8 cellular contexts compared by ENCODE assay signal in the genomic region with DNA sequence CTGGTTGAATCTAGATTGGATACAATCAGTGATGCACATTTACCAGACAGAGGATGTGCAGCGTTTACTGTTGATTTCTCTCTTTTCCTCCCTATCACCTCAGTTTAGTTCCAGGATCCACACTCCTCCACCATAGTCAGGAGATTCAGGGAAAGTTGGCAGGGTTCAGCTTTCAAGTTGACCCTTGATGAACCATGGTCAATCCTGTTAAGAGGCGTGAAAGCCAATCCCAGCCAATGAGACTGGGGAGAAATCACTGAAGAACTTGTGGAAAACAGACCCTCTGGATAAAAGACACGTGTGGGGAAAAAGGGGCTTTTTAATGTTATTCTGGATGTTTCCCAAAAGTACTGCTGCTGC. TPM values are rescaled to one million over a fixed set of nuclear protein-coding genes. Genes with fewer than 3 reads are reported as not detected.
DNase-seq lines count a peak whose midpoint lies in the region; ATAC-seq and TF ChIP-seq lines count a peak whose summit lies in the region.

No MANE protein-coding gene starts in this region.

- in situ Hi-C loops in IMR-90 (cut with MboI; ENCODE audit: low sequenced_read_pairs): no loop called here

- no peak overlapping the region for H3K18ac ChIP-seq in IMR-90 (ENCODE audit: low read depth, low read length)

- no peak overlapping the region for H2AK5ac ChIP-seq in IMR-90 (ENCODE audit: low read depth, low read length)

- H3K36me3 ChIP-seq in BE2C (no peaks in the 10 kb centered on the region), IMR-90 (ENCODE audit: control insufficient read depth, insufficient read depth, low read length) (no peaks in the 10 kb centered on the region)
- H3K36me3 ChIP-seq in naive thymus-derived CD4-positive, alpha-beta T cell (ENCODE audit: control insufficient read depth in 2 of 3, insufficient read depth in 3 of 3, low read length in 3 of 3): no peaks in the 10 kb centered on the region

- no peak overlapping the region for H2BK20ac ChIP-seq in IMR-90 (ENCODE audit: low read depth, low read length)

- H3K9me3 Mint-ChIP-seq in naive thymus-derived CD4-positive, alpha-beta T cell: peaks cover 0 to 12% (median 1%) of the 10 kb centered on the region in 11 donors

- TF ChIP-seq CTCF in BE2C (IDR thresholded peaks at IDR 0.05; ENCODE audit: low read depth, low read length) (no peak), IMR-90 (conservative IDR thresholded peaks at IDR 0.05; ENCODE audit: low read depth, low read length) (no peak)

- no peak overlapping the region for H2BK120ac ChIP-seq in IMR-90 (ENCODE audit: low read depth, low read length)

- peak overlapping the region; percentile 38 to 80 for H4K8ac ChIP-seq in IMR-90 (ENCODE audit: low read depth in 2 of 2, low read length in 2 of 2)

- H3K14ac ChIP-seq in IMR-90 (replicated peaks; ENCODE audit: low read depth, low read length): peak overlapping the region; percentile 65; the same call in 1 of the 2 replicates

- intact Hi-C loops in IMR-90 (cut with micrococcal nuclease): loop anchor here (1.0 kb wide), 1 partner anchor 162 kb away; no protein-coding TSS in a partner anchor
- intact Hi-C loops in naive thymus-derived CD4-positive, alpha-beta T cell (cut with micrococcal nuclease): loop anchor here (1.0 to 10.0 kb wide), 13 partner anchors 11 to 1920 kb away; a partner anchor contains a TSS

- dilution Hi-C loops in IMR-90 (cut with HindIII; ENCODE audit: low sequenced_read_pairs, unreplicated experiment): no loop called here

- no peak for TF ChIP-seq RAD21 in IMR-90 (IDR thresholded peaks at IDR 0.05; ENCODE audit: low read length)

- H3K27ac Mint-ChIP-seq in naive thymus-derived CD4-positive, alpha-beta T cell: peak overlapping the region; percentile 97 to 100 (median 99)

- DNase-seq in BE2C: no peak
- no peak for DNase-seq in IMR-90
- DNase-seq in naive thymus-derived CD4-positive, alpha-beta T cell: no peak
- DNase-seq in stimulated activated naive CD4-positive, alpha-beta T cell treated with Interleukin-2 at 50 U/mL for 16 hours (lab: John Stamatoyannopoulos, UW): no peak
- no peak for DNase-seq in erythroblast (lab: John Stamatoyannopoulos, UW)

- 0 out of 4 replicates have a peak, but pooled peaks cover 3 to 4% of the 10 kb centered on the region in 2 experiments for H3K79me1 ChIP-seq in IMR-90 (ENCODE audit: low read depth in 1 of 2, low read length in 2 of 2)

- peaks cover 13 to 29% (median 21%) of the 10 kb centered on the region in 5 donors for H3K27me3 Mint-ChIP-seq in naive thymus-derived CD4-positive, alpha-beta T cell

- H3K23ac ChIP-seq in IMR-90 (ENCODE audit: low read depth, low read length): no peak overlapping the region

- POLR2A ChIA-PET in IMR-90 (lab: Charles Lee; ENCODE audit: unreplicated experiment): no interaction called here
- POLR2A ChIA-PET in naive thymus-derived CD4-positive, alpha-beta T cell (lab: Charles Lee): interaction anchor here (0.9 to 1.6 kb wide), 12 partner anchors 9 to 1222 kb away, joined by 3 to 12 read pairs (median 6); a partner anchor contains a TSS

- H3K4ac ChIP-seq in IMR-90 (ENCODE audit: low read depth, low read length): peak overlapping the region; percentile 24; the same call in 1 of the 2 replicates

- H4K5ac ChIP-seq in IMR-90 (ENCODE audit: low read depth, low read length): peak overlapping the region; percentile 58

- no peak overlapping the region for H2AK9ac ChIP-seq in IMR-90 (replicated peaks; ENCODE audit: low read depth, low read length, poor library complexity)

- H3K9me3 ChIP-seq in BE2C: no peaks in the 10 kb centered on the region; the same call in 1 of the 2 replicates
- H3K9me3 ChIP-seq in IMR-90 (ENCODE audit: control insufficient read depth, insufficient read depth, low read length): no peaks in the 10 kb centered on the region
- no peaks in the 10 kb centered on the region for H3K9me3 ChIP-seq in naive thymus-derived CD4-positive, alpha-beta T cell (ENCODE audit: control insufficient read depth in 2 of 3, low read length in 3 of 3)

- H3K27me3 ChIP-seq in BE2C (no peaks in the 10 kb centered on the region), IMR-90 (ENCODE audit: control insufficient read depth, insufficient read depth, low read length) (no peaks in the 10 kb centered on the region; the same call in 1 of the 2 replicates)
- no peaks in the 10 kb centered on the region for H3K27me3 ChIP-seq in naive thymus-derived CD4-positive, alpha-beta T cell (ENCODE audit: control insufficient read depth in 2 of 2, insufficient read depth in 2 of 2, low read length in 2 of 2)

- H2BK15ac ChIP-seq in IMR-90 (ENCODE audit: low read depth, low read length): no peak overlapping the region

- H2BK5ac ChIP-seq in IMR-90 (ENCODE audit: low read depth, low read length, poor library complexity, severe bottlenecking): no peak overlapping the region

- H4K91ac ChIP-seq in IMR-90 (ENCODE audit: insufficient read depth, low read depth, low read length): 0 out of 2 replicates have a peak overlapping the region, but pooled peaks have one; percentile 29

- no peaks in the 10 kb centered on the region; the same call in 1 of the 2 replicates for H3K9me1 ChIP-seq in IMR-90 (ENCODE audit: insufficient read depth, low read length)

- WGBS in IMR-90 (ENCODE audit: extremely low coverage in 2 of 2, insufficient read length in 1 of 2), 2 experiments: 90% methylated on average over 2 of the region's 3 CpGs; no CpG with 5 or more reads in 1 of the 2 experiments

- ATAC-seq in IMR-90 (ENCODE audit: low read depth): no peak
- ATAC-seq in naive thymus-derived CD4-positive, alpha-beta T cell: peak; percentile 1
- no peak for ATAC-seq in GM21619 (IDR thresholded peaks at IDR 0.05; ENCODE audit: unreplicated experiment)
- no peak for ATAC-seq in HG02642 (IDR thresholded peaks at IDR 0.05; ENCODE audit: poor library complexity, unreplicated experiment)

- CTCF ChIA-PET in IMR-90 (lab: Yijun Ruan, JAX): interaction anchor here (1.2 kb wide), 1 partner anchor 10 kb away, joined by 5 read pairs; no protein-coding TSS in a partner anchor
- CTCF ChIA-PET in naive thymus-derived CD4-positive, alpha-beta T cell (lab: Charles Lee): no interaction called here

- H2AFZ ChIP-seq in IMR-90 (replicated peaks; ENCODE audit: low read length, poor library complexity): peak overlapping the region; percentile 94

- TF ChIP-seq POLR2A in IMR-90 (IDR thresholded peaks at IDR 0.05; ENCODE audit: low read depth, low read length) (no peak), erythroblast (IDR thresholded peaks at IDR 0.05; ENCODE audit: low read length) (no peak)

- H3K36me3 Mint-ChIP-seq in naive thymus-derived CD4-positive, alpha-beta T cell: peaks cover 5 to 26% (median 8%) of the 10 kb centered on the region in 5 donors

- no peak overlapping the region for H3K27ac ChIP-seq in IMR-90 (ENCODE audit: insufficient read depth, low read length)
- H3K27ac ChIP-seq in cingulate gyrus (ENCODE audit: low read depth, low read length): peak overlapping the region; percentile 87
- H3K27ac ChIP-seq in naive thymus-derived CD4-positive, alpha-beta T cell (ENCODE audit: low read depth, low read length): peak overlapping the region; percentile 92

- H3K4me1 Mint-ChIP-seq in naive thymus-derived CD4-positive, alpha-beta T cell: peaks cover 0 to 24% (median 18%) of the 10 kb centered on the region in 7 donors

- H3K4me1 ChIP-seq in BE2C: peaks cover 3% of the 10 kb centered on the region; the same call in 1 of the 2 replicates
- H3K4me1 ChIP-seq in IMR-90 (ENCODE audit: control insufficient read depth, insufficient read depth, low read length): no peaks in the 10 kb centered on the region
- H3K4me1 ChIP-seq in naive thymus-derived CD4-positive, alpha-beta T cell (ENCODE audit: control insufficient read depth in 2 of 2, insufficient read depth in 2 of 2, low read length in 2 of 2): peaks cover 8% of the 10 kb centered on the region in 2 donors

- H3K56ac ChIP-seq in IMR-90 (ENCODE audit: extremely low read depth, insufficient read depth, low read length): 0 out of 2 replicates have a peak overlapping the region, but pooled peaks have one; percentile 10

- peak overlapping the region; percentile 85 to 99 (median 96) for H3K4me3 Mint-ChIP-seq in naive thymus-derived CD4-positive, alpha-beta T cell

- H3K4me2 ChIP-seq in IMR-90 (ENCODE audit: low read depth, low read length): peak overlapping the region; percentile 84

- H3K9ac ChIP-seq in IMR-90 (ENCODE audit: low read depth, low read length): peak overlapping the region; percentile 66

- TSS peak; percentile 76 for BruUV-seq in IMR-90 (replicated peaks; lab: Mats Ljungman, UMichigan)

- H3K4me3 ChIP-seq in BE2C (ENCODE audit: low read depth, low read length): peak overlapping the region; percentile 84
- peak overlapping the region; percentile 59 for H3K4me3 ChIP-seq in IMR-90 (ENCODE audit: insufficient read depth, low read depth, low read length)
- peak overlapping the region; percentile 87 for H3K4me3 ChIP-seq in naive thymus-derived CD4-positive, alpha-beta T cell (ENCODE audit: low read length)

- H4K20me1 ChIP-seq in IMR-90 (ENCODE audit: insufficient read depth, low read length): no peaks in the 10 kb centered on the region

TF ChIP-seq in IMR-90, 13 proteins besides CTCF, POLR2A, EP300 and RAD21:
- TF ChIP-seq, protein P1, sequence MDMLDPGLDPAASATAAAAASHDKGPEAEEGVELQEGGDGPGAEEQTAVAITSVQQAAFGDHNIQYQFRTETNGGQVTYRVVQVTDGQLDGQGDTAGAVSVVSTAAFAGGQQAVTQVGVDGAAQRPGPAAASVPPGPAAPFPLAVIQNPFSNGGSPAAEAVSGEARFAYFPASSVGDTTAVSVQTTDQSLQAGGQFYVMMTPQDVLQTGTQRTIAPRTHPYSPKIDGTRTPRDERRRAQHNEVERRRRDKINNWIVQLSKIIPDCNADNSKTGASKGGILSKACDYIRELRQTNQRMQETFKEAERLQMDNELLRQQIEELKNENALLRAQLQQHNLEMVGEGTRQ (IDR thresholded peaks at IDR 0.05; ENCODE audit: low read depth, low read length): no peak
- no peak for TF ChIP-seq CEBPB (IDR thresholded peaks at IDR 0.05; ENCODE audit: low read depth, low read length)
- no peak for TF ChIP-seq SMC3 (IDR thresholded peaks at IDR 0.05; ENCODE audit: low read depth, low read length)
- TF ChIP-seq MXI1 (IDR thresholded peaks at IDR 0.05; ENCODE audit: borderline replicate concordance, low read depth, low read length): no peak
- TF ChIP-seq RFX5 (IDR thresholded peaks at IDR 0.05; ENCODE audit: low read depth, low read length): no peak
- no peak for TF ChIP-seq BHLHE40 (IDR thresholded peaks at IDR 0.05; ENCODE audit: low read depth, low read length)

RNA-seq across cellular contexts. Expression of a gene that starts 19.2 kb away (rescaled TPM):
- polyA plus RNA-seq in BE2C (2012; ENCODE audit: insufficient read depth, insufficient read length, low read depth): not detected
- not detected in 2 replicates for total RNA-seq in IMR-90 (2012; rRNA removed)
- not detected in 2 replicates for polyA plus RNA-seq in IMR-90 (2012; rRNA removed)
- polyA plus RNA-seq in IMR-90 (2012; cell fraction: cytosol; rRNA removed): not detected in 2 replicates
- not detected in 2 replicates for polyA plus RNA-seq in IMR-90 (2012; cell fraction: nucleus; rRNA removed; ENCODE audit: low replicate concordance)
- total RNA-seq in naive thymus-derived CD4-positive, alpha-beta T cell: not detected
- polyA plus RNA-seq in naive thymus-derived CD4-positive, alpha-beta T cell: not detected
